ENCODE assay signal across 9 cellular contexts in genomic region chr1:50109647-50110075, GRCh38. TPM values are rescaled to one million over a fixed set of nuclear protein-coding genes. Genes with fewer than 3 reads are reported as not detected.
DNase-seq lines count a peak whose midpoint lies in the region; ATAC-seq and TF ChIP-seq lines count a peak whose summit lies in the region.
"Had no signal": no experiment of that assay in that cellular context is flagged by ENCODE, and none has a peak within 500 bp of the region (broad histone marks: within the 10 kb centered on the region; RNA-seq: fewer than 3 reads in every experiment).

No MANE protein-coding gene starts in this region.

- intact Hi-C loops in CD8-positive, alpha-beta T cell (cut with DNase I, micrococcal nuclease) = no loop called here
- intact Hi-C loops in activated CD4-positive, alpha-beta memory T cell treated with anti-CD3 and anti-CD28 coated beads for 36 hours (cut with micrococcal nuclease) = no loop called here

- no peak overlapping the region for H3K27ac Mint-ChIP-seq in CD8-positive, alpha-beta T cell
- H3K27ac Mint-ChIP-seq in activated CD4-positive, alpha-beta memory T cell treated with anti-CD3 and anti-CD28 coated beads for 36 hours = no peak overlapping the region

- peaks cover 18% of the 10 kb centered on the region for H3K4me1 Mint-ChIP-seq in CD8-positive, alpha-beta T cell (ENCODE audit: low read depth)
- H3K4me1 Mint-ChIP-seq in activated CD4-positive, alpha-beta memory T cell treated with anti-CD3 and anti-CD28 coated beads for 36 hours (ENCODE audit: low read depth) = peaks cover 18% of the 10 kb centered on the region

- no peaks in the 10 kb centered on the region for H3K9me3 ChIP-seq in CD8-positive, alpha-beta T cell (ENCODE audit: low read length)

- peaks cover 38% of the 10 kb centered on the region for H3K27me3 Mint-ChIP-seq in CD8-positive, alpha-beta T cell (ENCODE audit: low read depth)
- H3K27me3 Mint-ChIP-seq in activated CD4-positive, alpha-beta memory T cell treated with anti-CD3 and anti-CD28 coated beads for 36 hours = peaks cover 55% of the 10 kb centered on the region

- peak in 1 of 7 experiments; percentile 21 for DNase-seq in CD8-positive, alpha-beta T cell
- DNase-seq in NCI-H1105 (lab: John Stamatoyannopoulos, UW) (peak; percentile 50), SK-N-DZ (ENCODE audit: low spot score) (peak; percentile 68), iris pigment epithelial cell (ENCODE audit: low read depth) (peak; percentile 10), omental fat pad (ENCODE audit: low spot score) (no peak)
- no peak for DNase-seq in activated CD4-positive, alpha-beta memory T cell treated with anti-CD3 and anti-CD28 coated beads for 36 hours
- DNase-seq: SIG-M5 had no signal

- TF ChIP-seq CTCF in CD8-positive, alpha-beta T cell (IDR thresholded peaks at IDR 0.05) = no peak
- no peak for TF ChIP-seq CTCF in omental fat pad (IDR thresholded peaks at IDR 0.05)

- peaks cover 14% of the 10 kb centered on the region for H3K4me1 ChIP-seq in CD8-positive, alpha-beta T cell (ENCODE audit: insufficient read depth, low read length)

- no peak overlapping the region for H3K27ac ChIP-seq in CD8-positive, alpha-beta T cell (ENCODE audit: low read depth, low read length)

- H3K9me3 Mint-ChIP-seq in CD8-positive, alpha-beta T cell = no peaks in the 10 kb centered on the region
- H3K9me3 Mint-ChIP-seq in activated CD4-positive, alpha-beta memory T cell treated with anti-CD3 and anti-CD28 coated beads for 36 hours = no peaks in the 10 kb centered on the region

- H3K36me3 ChIP-seq in CD8-positive, alpha-beta T cell (ENCODE audit: insufficient read depth, low read length) = no peaks in the 10 kb centered on the region

- ATAC-seq in CD8-positive, alpha-beta T cell = peak; percentile 52
- no peak for ATAC-seq in omental fat pad (ENCODE audit: low FRiP score)
- ATAC-seq in GM19467 (IDR thresholded peaks at IDR 0.05; ENCODE audit: unreplicated experiment) = no peak
- ATAC-seq in GM18858 (IDR thresholded peaks at IDR 0.05; ENCODE audit: unreplicated experiment) = no peak

- CTCF ChIA-PET in CD8-positive, alpha-beta T cell (lab: Charles Lee) = no interaction called here
- CTCF ChIA-PET in activated CD4-positive, alpha-beta memory T cell treated with anti-CD3 and anti-CD28 coated beads for 36 hours (lab: Charles Lee) = no interaction called here

- peak overlapping the region; percentile 17 for H3K4me3 ChIP-seq in CD8-positive, alpha-beta T cell (ENCODE audit: low read depth, low read length)

- peaks cover 5% of the 10 kb centered on the region for H3K27me3 ChIP-seq in CD8-positive, alpha-beta T cell (ENCODE audit: insufficient read depth, low read length)

- no peaks in the 10 kb centered on the region for H3K36me3 Mint-ChIP-seq in CD8-positive, alpha-beta T cell
- H3K36me3 Mint-ChIP-seq in activated CD4-positive, alpha-beta memory T cell treated with anti-CD3 and anti-CD28 coated beads for 36 hours = no peaks in the 10 kb centered on the region

- POLR2A ChIA-PET in CD8-positive, alpha-beta T cell (lab: Charles Lee) = no interaction called here
- POLR2A ChIA-PET in activated CD4-positive, alpha-beta memory T cell treated with anti-CD3 and anti-CD28 coated beads for 36 hours (lab: Charles Lee) = no interaction called here

- H3K4me3 Mint-ChIP-seq in CD8-positive, alpha-beta T cell = peak overlapping the region; percentile 56
- no peak overlapping the region for H3K4me3 Mint-ChIP-seq in activated CD4-positive, alpha-beta memory T cell treated with anti-CD3 and anti-CD28 coated beads for 36 hours

RNA-seq across cellular contexts. Expression of gene ELAVL4, which starts 0.9 kb away (rescaled TPM):
- total RNA-seq in CD8-positive, alpha-beta T cell = not detected
- polyA plus RNA-seq in SK-N-DZ (2014; cell fraction: cytosol; rRNA removed) = 263 and 313 TPM in 2 replicates
- 181 and 182 TPM in 2 replicates for polyA plus RNA-seq in SK-N-DZ (2014; cell fraction: nucleus; rRNA removed)
- under 1 TPM in 1 of 4 donors, not detected in 3; 0.12 TPM for total RNA-seq in omental fat pad
- total RNA-seq in activated CD4-positive, alpha-beta memory T cell treated with anti-CD3 and anti-CD28 coated beads for 36 hours = not detected

Comparison
In these comparisons a context has a peak if more than half of its experiments do, and no peak if none do; other contexts are left out.
1. DNase-seq: peak in NCI-H1105 (single experiment), SK-N-DZ (single experiment) and iris pigment epithelial cell (single experiment); none in omental fat pad (single experiment) and activated CD4-positive, alpha-beta memory T cell treated with anti-CD3 and anti-CD28 coated beads for 36 hours (single experiment).